ENCODE assay signal across 1 cellular context in the genomic region with DNA sequence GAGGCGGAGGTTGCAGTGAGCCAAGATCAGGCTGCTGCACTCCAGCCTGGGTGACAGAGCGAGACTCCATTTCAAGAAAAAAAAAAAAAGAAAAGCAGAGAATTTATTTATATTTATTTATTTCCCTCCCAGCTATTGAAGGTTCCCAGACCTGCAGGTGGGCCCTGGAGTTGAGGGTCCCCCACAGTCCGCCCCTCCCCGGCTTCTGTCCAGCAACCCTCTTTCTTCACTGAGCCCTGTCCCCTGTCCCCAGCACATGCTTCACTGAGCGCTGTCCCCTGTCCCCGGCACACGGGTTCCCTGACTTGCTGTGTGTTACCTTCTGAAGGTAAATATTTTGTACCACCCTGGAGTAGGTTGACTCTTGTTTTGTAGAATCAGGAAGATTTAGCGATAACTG.
TF ChIP-seq lines count a peak whose summit lies in the region.

No MANE protein-coding gene starts in this region.

TF ChIP-seq in IMR-90, 13 proteins besides CTCF, POLR2A, EP300 and RAD21:
- no peak for TF ChIP-seq CHD1 (IDR thresholded peaks at IDR 0.05; ENCODE audit: low read depth, low read length)
- TF ChIP-seq CEBPB (IDR thresholded peaks at IDR 0.05; ENCODE audit: low read depth, low read length) = no peak
- no peak for TF ChIP-seq MXI1 (IDR thresholded peaks at IDR 0.05; ENCODE audit: borderline replicate concordance, low read depth, low read length)
- TF ChIP-seq, protein P1, sequence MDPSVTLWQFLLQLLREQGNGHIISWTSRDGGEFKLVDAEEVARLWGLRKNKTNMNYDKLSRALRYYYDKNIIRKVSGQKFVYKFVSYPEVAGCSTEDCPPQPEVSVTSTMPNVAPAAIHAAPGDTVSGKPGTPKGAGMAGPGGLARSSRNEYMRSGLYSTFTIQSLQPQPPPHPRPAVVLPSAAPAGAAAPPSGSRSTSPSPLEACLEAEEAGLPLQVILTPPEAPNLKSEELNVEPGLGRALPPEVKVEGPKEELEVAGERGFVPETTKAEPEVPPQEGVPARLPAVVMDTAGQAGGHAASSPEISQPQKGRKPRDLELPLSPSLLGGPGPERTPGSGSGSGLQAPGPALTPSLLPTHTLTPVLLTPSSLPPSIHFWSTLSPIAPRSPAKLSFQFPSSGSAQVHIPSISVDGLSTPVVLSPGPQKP (IDR thresholded peaks at IDR 0.05; ENCODE audit: borderline replicate concordance, low read depth, low read length) = no peak
- no peak for TF ChIP-seq MAFK (IDR thresholded peaks at IDR 0.05; ENCODE audit: low read depth, low read length)
- no peak for TF ChIP-seq RCOR1 (IDR thresholded peaks at IDR 0.05; ENCODE audit: insufficient replicate concordance, low read length)
- no peak for TF ChIP-seq RFX5 (IDR thresholded peaks at IDR 0.05; ENCODE audit: low read depth, low read length)
- TF ChIP-seq BHLHE40 (IDR thresholded peaks at IDR 0.05; ENCODE audit: low read depth, low read length) = no peak
- no peak for TF ChIP-seq NFE2L2 (IDR thresholded peaks at IDR 0.05; ENCODE audit: low read depth, low read length)
- TF ChIP-seq MAZ (IDR thresholded peaks at IDR 0.05; ENCODE audit: borderline replicate concordance, low read depth, low read length) = no peak
- TF ChIP-seq SMC3 (IDR thresholded peaks at IDR 0.05; ENCODE audit: low read depth, low read length) = no peak
- TF ChIP-seq FOS (IDR thresholded peaks at IDR 0.05; ENCODE audit: low read depth, low read length) = no peak
- TF ChIP-seq USF2 (IDR thresholded peaks at IDR 0.05; ENCODE audit: low read depth, low read length) = no peak
